In the genomic region with DNA sequence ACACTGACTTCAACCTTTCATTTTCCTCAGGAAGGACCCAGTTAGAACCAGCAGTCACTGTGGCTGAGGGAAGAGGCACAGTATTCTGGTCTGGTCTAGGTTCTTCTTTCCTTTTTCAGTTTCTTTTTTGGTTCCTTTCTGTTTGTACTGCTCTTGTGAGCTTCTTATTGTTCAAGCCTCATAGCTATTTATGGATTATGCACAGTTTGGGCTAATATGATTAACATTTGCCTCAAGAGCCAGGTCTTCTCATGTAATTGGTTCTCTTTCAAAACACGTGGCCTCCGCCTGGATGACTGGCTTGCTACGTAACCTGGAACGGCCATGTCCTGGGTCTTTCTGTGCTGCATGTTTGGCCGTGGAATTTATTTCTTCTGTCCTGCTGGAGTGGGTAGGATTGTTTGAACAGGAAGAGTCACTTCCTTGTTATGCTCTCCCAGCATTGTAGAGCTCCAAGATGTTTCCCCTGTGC, we compare ENCODE assay signal across 8 cellular contexts. TPM values are rescaled to one million over a fixed set of nuclear protein-coding genes. Genes with fewer than 3 reads are reported as not detected.
A peak's percentile ranks its signal among the peaks of the same experiment; 100 is the strongest.
DNase-seq lines count a peak whose midpoint lies in the region; ATAC-seq, FAIRE-seq and TF ChIP-seq lines count a peak whose summit lies in the region.

No MANE protein-coding gene starts in this region.

- in situ Hi-C loops in transverse colon (cut with MboI; ENCODE audit: low pct_ligation_motif_present in 1 of 4, low pct_unique_long_range_greater_than_20kb in 1 of 4, low sequenced_read_pairs in 3 of 4) = no loop called here

- no peaks in the 10 kb centered on the region for H3K36me3 ChIP-seq in kidney (ENCODE audit: control insufficient read depth in 1 of 2, insufficient read depth in 2 of 2, low read length in 2 of 2)
- H3K36me3 ChIP-seq in transverse colon = no peaks in the 10 kb centered on the region

- intact Hi-C loops in kidney (cut with DNase I) (no loop called here), transverse colon (cut with DNase I; ENCODE audit: low total_unique reads) (no loop called here)

- FAIRE-seq in kidney (lab: Jason Lieb, UNC) = no peak

- ATAC-seq in HG02981 (IDR thresholded peaks at IDR 0.05; ENCODE audit: unreplicated experiment) = peak; percentile 98

- no peaks in the 10 kb centered on the region for H3K27me3 ChIP-seq in transverse colon

- WGBS in transverse colon (ENCODE audit: low coverage in 1 of 2), 2 donors = 22 to 57% methylated on average over 3 to 5 of the region's 5 CpGs

- no peaks in the 10 kb centered on the region for H3K27me3 Mint-ChIP-seq in T-helper 2 cell treated with Interferon-gamma antibody and Interleukin-4, amounts not matched to agents 5 μg/mL and 100 μg/mL, for 36 hours (ENCODE audit: low read depth)

- no peak for TF ChIP-seq POLR2A in transverse colon (IDR thresholded peaks at IDR 0.05)

- no peak for TF ChIP-seq CTCF in kidney (IDR thresholded peaks at IDR 0.05; ENCODE audit: borderline replicate concordance, extremely low read depth, insufficient read depth)
- no peak for TF ChIP-seq CTCF in transverse colon (IDR thresholded peaks at IDR 0.05)

- no peaks in the 10 kb centered on the region for H3K9me3 Mint-ChIP-seq in T-helper 2 cell treated with Interferon-gamma antibody and Interleukin-4, amounts not matched to agents 5 μg/mL and 100 μg/mL, for 36 hours

- DNase-seq in SIG-M5 treated with dmso at 0.1 percent for 504 hours (lab: John Stamatoyannopoulos, UW; ENCODE audit: unreplicated experiment) (peak; percentile 70), SIG-M5 (lab: John Stamatoyannopoulos, UW) (no peak), SW 1271 (lab: John Stamatoyannopoulos, UW) (peak; percentile 7 to 57), kidney (no peak), transverse colon (peak; percentile 11), NCI-H1092 (lab: John Stamatoyannopoulos, UW) (no peak)
- DNase-seq in T-helper 2 cell treated with Interferon-gamma antibody and Interleukin-4, amounts not matched to agents 5 μg/mL and 100 μg/mL, for 36 hours (ENCODE audit: low spot score) = no peak

- peaks cover 0 to 4% of the 10 kb centered on the region in 2 donors for H3K4me1 ChIP-seq in kidney (ENCODE audit: control insufficient read depth in 1 of 2, insufficient read depth in 1 of 2, low read depth in 1 of 2, low read length in 2 of 2)
- H3K4me1 ChIP-seq in transverse colon = peaks cover 0 to 13% (median 3%) of the 10 kb centered on the region in 4 donors

- no peaks in the 10 kb centered on the region for H3K4me1 Mint-ChIP-seq in T-helper 2 cell treated with Interferon-gamma antibody and Interleukin-4, amounts not matched to agents 5 μg/mL and 100 μg/mL, for 36 hours (ENCODE audit: low read depth)

- H3K4me3 ChIP-seq in kidney (ENCODE audit: low read length in 2 of 2) (peak overlapping the region; percentile 35 to 36), transverse colon (peak overlapping the region in 2 of 4 donors; percentile 14 to 19)

- H3K27ac ChIP-seq in kidney (ENCODE audit: low read depth in 2 of 2, low read length in 2 of 2) = peak overlapping the region in 1 of 2 donors; percentile 76
- peak overlapping the region; percentile 50 to 71 (median 65) for H3K27ac ChIP-seq in transverse colon

- H3K27ac Mint-ChIP-seq in T-helper 2 cell treated with Interferon-gamma antibody and Interleukin-4, amounts not matched to agents 5 μg/mL and 100 μg/mL, for 36 hours = no peak overlapping the region

- no peak overlapping the region for H3K4me3 Mint-ChIP-seq in T-helper 2 cell treated with Interferon-gamma antibody and Interleukin-4, amounts not matched to agents 5 μg/mL and 100 μg/mL, for 36 hours

- H3K9ac ChIP-seq in kidney (ENCODE audit: low read length in 2 of 2) = no peak overlapping the region

- no peaks in the 10 kb centered on the region for H3K36me3 Mint-ChIP-seq in T-helper 2 cell treated with Interferon-gamma antibody and Interleukin-4, amounts not matched to agents 5 μg/mL and 100 μg/mL, for 36 hours (ENCODE audit: low read depth)

- no peaks in the 10 kb centered on the region for H3K9me3 ChIP-seq in kidney (ENCODE audit: control insufficient read depth in 1 of 2, low read length in 2 of 2)
- H3K9me3 ChIP-seq in transverse colon = no peaks in the 10 kb centered on the region

- no peak for TF ChIP-seq EP300 in transverse colon (IDR thresholded peaks at IDR 0.05; ENCODE audit: low read depth)

RNA-seq across cellular contexts. Expression of gene RBMS3, which starts 43.3 kb away (rescaled TPM):
- total RNA-seq in kidney = 48.8 TPM
- polyA plus RNA-seq in kidney (ENCODE audit: insufficient read depth, low read depth, low replicate concordance) = 3.2 TPM
- total RNA-seq in transverse colon = 10 to 100 TPM in 3 of 4 donors, 1 to 10 TPM in 1; 3.8 to 18.7 (median 14.6) TPM

Comparison
In these comparisons a context has a peak if more than half of its experiments do, and no peak if none do; other contexts are left out.
1. DNase-seq: peak in SIG-M5 treated with dmso at 0.1 percent for 504 hours (single experiment), SW 1271 (2 of 2) and transverse colon (single experiment); none in SIG-M5 (single experiment), kidney (single experiment), NCI-H1092 (single experiment) and T-helper 2 cell treated with Interferon-gamma antibody and Interleukin-4, amounts not matched to agents 5 μg/mL and 100 μg/mL, for 36 hours (single experiment).